In genomic region chr16:24255446-24256352, GRCh38 we compare ENCODE assay signal across 8 cellular contexts.
DNase-seq lines count a peak whose midpoint lies in the region; ATAC-seq, FAIRE-seq and TF ChIP-seq lines count a peak whose summit lies in the region.

TSS of gene CACNG3 (plus strand) at chr16:24256335. CDS start at chr16:24256755, 420 bp downstream.

- DNase-seq in GM06990 (ENCODE audit: extremely low read depth, insufficient read length) (peak; percentile 31), OCI-M1 (lab: John Stamatoyannopoulos, UW) (peak; percentile 78), hypothalamus (lab: John Stamatoyannopoulos, UW) (peak in 29 of 51 donors; percentile 4 to 81 (median 32)), HTR-8/SVneo (ENCODE audit: insufficient read length, low spot score) (no peak)
- DNase-seq in activated naive CD4-positive, alpha-beta T cell treated with Interleukin-2 at 50 U/mL for 16 hours: peak; percentile 54
- peak; percentile 75 for DNase-seq in stimulated activated CD4-positive, alpha-beta T cell treated with anti-CD3 and anti-CD28 coated beads, Interleukin-15, amount 100 ng/mL, for 24 hours

- H3K4me3 ChIP-seq in GM06990 (replicated peaks; ENCODE audit: low read depth, low read length): no peak within 1 kb of the TSS

- peaks cover 6% of the 10 kb centered on the region; the same call in 1 of the 2 replicates for H3K27me3 ChIP-seq in GM06990 (replicated peaks; ENCODE audit: control insufficient read depth, insufficient read depth, low read length)

- no peak for TF ChIP-seq CTCF in GM06990 (IDR thresholded peaks at IDR 0.05; ENCODE audit: insufficient read depth, low read length, poor library complexity, severe bottlenecking)

- FAIRE-seq in HTR-8/SVneo (lab: Jason Lieb, UNC): no peak

- ATAC-seq in HG02884 (IDR thresholded peaks at IDR 0.05; ENCODE audit: unreplicated experiment): no peak
- ATAC-seq in HG02938 (IDR thresholded peaks at IDR 0.05; ENCODE audit: unreplicated experiment): no peak

- no peaks in the 10 kb centered on the region for H3K36me3 ChIP-seq in GM06990 (ENCODE audit: control insufficient read depth, insufficient read depth, low read length)
